In the genomic region with DNA sequence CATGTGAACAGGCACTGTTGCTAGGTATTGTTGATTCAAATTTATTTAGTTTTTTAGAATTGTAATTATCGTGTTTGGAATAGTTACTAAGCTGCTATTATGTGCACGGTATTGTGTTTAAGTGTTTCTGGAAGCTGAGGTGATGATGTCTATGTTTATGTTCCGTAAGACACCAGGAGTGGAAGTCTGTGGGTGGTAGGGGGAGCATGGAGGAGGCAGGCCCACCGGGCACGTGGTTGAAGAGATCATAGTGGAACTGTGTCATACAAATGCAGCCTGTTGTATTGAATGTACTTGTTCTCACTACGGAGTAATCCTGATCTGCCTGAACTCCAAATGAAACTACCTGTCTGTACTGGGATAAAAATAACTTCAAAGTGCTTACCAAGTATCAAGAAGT, we compare ENCODE assay signal across 26 cellular contexts. TPM values are rescaled to one million over a fixed set of nuclear protein-coding genes. Genes with fewer than 3 reads are reported as not detected.
"Had no signal": no experiment of that assay in that cellular context is flagged by ENCODE, and none has a peak within 500 bp of the region (broad histone marks: within the 10 kb centered on the region; RNA-seq: fewer than 3 reads in every experiment).

No MANE protein-coding gene starts in this region.

- FAIRE-seq: kidney had no signal

- H3K36me3 ChIP-seq: gastrocnemius medialis, left lung, prostate gland, right atrium auricular region, suprapubic skin, vagina had no signal

- ATAC-seq: esophagus mucosa; gastrocnemius medialis; left lung; naive thymus-derived CD4-positive, alpha-beta T cell; sciatic nerve; stimulated activated naive CD8-positive, alpha-beta T cell treated with anti-CD3 and anti-CD28 coated beads, Interleukin-15, amount 100 ng/mL, for 72 hours had no signal

- H3K27ac ChIP-seq: epithelial cell of prostate, gastrocnemius medialis, left lung, prostate gland, right atrium auricular region, suprapubic skin, vagina had no signal

- H3K4me3 ChIP-seq: gastrocnemius medialis, left lung, prostate gland, right atrium auricular region, smooth muscle cell, suprapubic skin, vagina had no signal

- H3K4me1 ChIP-seq: gastrocnemius medialis, left lung, prostate gland, right atrium auricular region, vagina had no signal

- H3K4me2 ChIP-seq: smooth muscle cell had no signal

- H3K9me3 ChIP-seq: gastrocnemius medialis, left lung, prostate gland, right atrium auricular region, suprapubic skin, vagina had no signal

- DNase-seq: effector CD8-positive, alpha-beta T cell; endodermal cell; foreskin fibroblast; gastrocnemius medialis; head of caudate nucleus; kidney; left lung; mesenchymal stem cell; midbrain; naive thymus-derived CD4-positive, alpha-beta T cell; nucleus accumbens; stimulated activated CD4-positive, alpha-beta T cell treated with anti-CD3 and anti-CD28 coated beads, Interleukin-12 subunit alpha, Interleukin-12 subunit beta, amount 100 ng/mL, for 4 hours; stimulated activated CD4-positive, alpha-beta T cell treated with anti-CD3 and anti-CD28 coated beads, Interleukin-1b, Interleukin-23, amount 100 ng/mL, for 48 hours; stimulated activated CD4-positive, alpha-beta T cell treated with anti-CD3 and anti-CD28 coated beads, Interleukin-4, amount 100 ng/mL, for 1 hour; stimulated activated CD8-positive, alpha-beta memory T cell treated with anti-CD3 and anti-CD28 coated beads, Interleukin-4, amount 100 ng/mL, for 48 hours; stimulated activated naive CD4-positive, alpha-beta T cell; stimulated activated naive CD8-positive, alpha-beta T cell treated with anti-CD3 and anti-CD28 coated beads, Interleukin-15, amount 100 ng/mL, for 72 hours; trophoblast cell had no signal

- H3K27me3 ChIP-seq: gastrocnemius medialis, left lung, right atrium auricular region, suprapubic skin, vagina had no signal

RNA-seq across cellular contexts. Expression of gene STXBP6, which starts 36.1 kb away (rescaled TPM):
- total RNA-seq: naive thymus-derived CD4-positive, alpha-beta T cell had no signal
- polyA plus RNA-seq: naive thymus-derived CD4-positive, alpha-beta T cell had no signal
